12 cellular contexts compared by ENCODE assay signal in the genomic region with DNA sequence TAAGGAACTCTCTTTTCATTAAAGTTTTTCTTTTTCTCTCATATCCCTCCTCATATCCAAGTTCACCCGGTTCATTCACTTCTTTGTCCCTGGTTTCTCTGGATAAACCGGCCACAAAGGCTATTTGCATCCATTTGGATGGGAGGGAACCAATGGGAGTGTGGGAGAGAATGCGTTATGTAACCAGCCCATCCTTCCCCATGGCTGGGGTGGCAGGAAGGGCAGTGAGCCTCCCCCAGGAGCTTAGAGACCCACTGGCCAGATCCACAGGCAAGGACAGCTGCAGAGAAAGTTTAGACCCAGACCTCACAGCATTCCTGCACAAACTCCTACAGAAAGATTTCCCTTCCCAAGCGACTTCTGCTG. TPM values are rescaled to one million over a fixed set of nuclear protein-coding genes. Genes with fewer than 3 reads are reported as not detected.
DNase-seq lines count a peak whose midpoint lies in the region; ATAC-seq and TF ChIP-seq lines count a peak whose summit lies in the region.
"Had no signal": no experiment of that assay in that cellular context is flagged by ENCODE, and none has a peak within 500 bp of the region (broad histone marks: within the 10 kb centered on the region; RNA-seq: fewer than 3 reads in every experiment).

No MANE protein-coding gene starts in this region.

- H3K27me3 ChIP-seq in IMR-90 (ENCODE audit: control insufficient read depth, insufficient read depth, low read length) (no peaks in the 10 kb centered on the region), neural progenitor cell (peaks cover 39% of the 10 kb centered on the region)
- H3K27me3 ChIP-seq: thyroid gland had no signal

- H3K27ac Mint-ChIP-seq in activated CD4-positive, alpha-beta T cell treated with anti-CD3 and anti-CD28 coated beads, Interleukin-2, amount 10 ng/mL, durations not matched to agents 24 days and 14 days: peak overlapping the region; percentile 71
- no peak overlapping the region for H3K27ac Mint-ChIP-seq in activated CD4-positive, alpha-beta T cell treated with anti-CD3 and anti-CD28 coated beads, Interleukin-2, amount 10 ng/mL, durations not matched to agents 7 days and 5 days
- H3K27ac Mint-ChIP-seq in neural progenitor cell: peak overlapping the region; percentile 88

- H2AFZ ChIP-seq in IMR-90 (replicated peaks; ENCODE audit: low read length, poor library complexity) (peak overlapping the region; percentile 50), neural progenitor cell (replicated peaks) (no peak overlapping the region)

- no peak for TF ChIP-seq POLR2A in IMR-90 (IDR thresholded peaks at IDR 0.05; ENCODE audit: low read depth, low read length)

- H4K8ac ChIP-seq in IMR-90 (ENCODE audit: low read depth in 2 of 2, low read length in 2 of 2): peak overlapping the region; percentile 83 to 95

- no peaks in the 10 kb centered on the region for H3K79me2 ChIP-seq in neural progenitor cell (ENCODE audit: low read depth)

- no peaks in the 10 kb centered on the region for H3K27me3 Mint-ChIP-seq in activated CD4-positive, alpha-beta T cell treated with anti-CD3 and anti-CD28 coated beads, Interleukin-2, amount 10 ng/mL, durations not matched to agents 24 days and 14 days
- H3K27me3 Mint-ChIP-seq in activated CD4-positive, alpha-beta T cell treated with anti-CD3 and anti-CD28 coated beads, Interleukin-2, amount 10 ng/mL, durations not matched to agents 7 days and 5 days: no peaks in the 10 kb centered on the region
- no peaks in the 10 kb centered on the region for H3K27me3 Mint-ChIP-seq in neural progenitor cell (ENCODE audit: insufficient read depth, low read depth)

- no peaks in the 10 kb centered on the region for H4K20me1 ChIP-seq in IMR-90 (ENCODE audit: insufficient read depth, low read length)
- no peaks in the 10 kb centered on the region for H4K20me1 ChIP-seq in neural progenitor cell (ENCODE audit: low read depth)

- peak overlapping the region; percentile 99 for H2BK120ac ChIP-seq in IMR-90 (ENCODE audit: low read depth, low read length)

- H3K4me3 Mint-ChIP-seq in activated CD4-positive, alpha-beta T cell treated with anti-CD3 and anti-CD28 coated beads, Interleukin-2, amount 10 ng/mL, durations not matched to agents 24 days and 14 days: peak overlapping the region; percentile 49
- H3K4me3 Mint-ChIP-seq in activated CD4-positive, alpha-beta T cell treated with anti-CD3 and anti-CD28 coated beads, Interleukin-2, amount 10 ng/mL, durations not matched to agents 7 days and 5 days: no peak overlapping the region
- no peak overlapping the region for H3K4me3 Mint-ChIP-seq in neural progenitor cell

- no peak for TF ChIP-seq RAD21 in IMR-90 (IDR thresholded peaks at IDR 0.05; ENCODE audit: low read length)

- peaks cover 26% of the 10 kb centered on the region for H3K36me3 Mint-ChIP-seq in activated CD4-positive, alpha-beta T cell treated with anti-CD3 and anti-CD28 coated beads, Interleukin-2, amount 10 ng/mL, durations not matched to agents 24 days and 14 days (ENCODE audit: low read depth)
- H3K36me3 Mint-ChIP-seq in activated CD4-positive, alpha-beta T cell treated with anti-CD3 and anti-CD28 coated beads, Interleukin-2, amount 10 ng/mL, durations not matched to agents 7 days and 5 days (ENCODE audit: low read depth): peaks cover 24% of the 10 kb centered on the region
- no peaks in the 10 kb centered on the region for H3K36me3 Mint-ChIP-seq in neural progenitor cell

- H2BK15ac ChIP-seq in IMR-90 (ENCODE audit: low read depth, low read length): peak overlapping the region; percentile 95; the same call in 2 of the 3 replicates

- peaks cover 49% of the 10 kb centered on the region for H3K4me1 Mint-ChIP-seq in activated CD4-positive, alpha-beta T cell treated with anti-CD3 and anti-CD28 coated beads, Interleukin-2, amount 10 ng/mL, durations not matched to agents 24 days and 14 days
- peaks cover 44% of the 10 kb centered on the region for H3K4me1 Mint-ChIP-seq in activated CD4-positive, alpha-beta T cell treated with anti-CD3 and anti-CD28 coated beads, Interleukin-2, amount 10 ng/mL, durations not matched to agents 7 days and 5 days
- H3K4me1 Mint-ChIP-seq in neural progenitor cell: peaks cover 22% of the 10 kb centered on the region

- peak overlapping the region; percentile 93 for H3K14ac ChIP-seq in IMR-90 (replicated peaks; ENCODE audit: low read depth, low read length)

- TF ChIP-seq CTCF in IMR-90 (conservative IDR thresholded peaks at IDR 0.05; ENCODE audit: low read depth, low read length) (no peak), neural progenitor cell (IDR thresholded peaks at IDR 0.05) (no peak)

- intact Hi-C loops in activated CD4-positive, alpha-beta T cell treated with anti-CD3 and anti-CD28 coated beads, Interleukin-2, amount 10 ng/mL, durations not matched to agents 24 days and 14 days (cut with micrococcal nuclease): no loop called here
- intact Hi-C loops in IMR-90 (cut with micrococcal nuclease): no loop called here

- H3K9me1 ChIP-seq in IMR-90 (ENCODE audit: insufficient read depth, low read length): peaks cover 24% of the 10 kb centered on the region

- dilution Hi-C loops in IMR-90 (cut with HindIII; ENCODE audit: low sequenced_read_pairs, unreplicated experiment): no loop called here

- peak overlapping the region; percentile 3; the same call in 1 of the 2 replicates for H3K9ac ChIP-seq in IMR-90 (ENCODE audit: low read depth, low read length)
- H3K9ac ChIP-seq in neural progenitor cell: no peak overlapping the region

- H3K4me1 ChIP-seq in IMR-90 (ENCODE audit: control insufficient read depth, insufficient read depth, low read length) (peaks cover 39% of the 10 kb centered on the region), neural progenitor cell (no peaks in the 10 kb centered on the region)
- H3K4me1 ChIP-seq: psoas muscle, thyroid gland had no signal

- peak overlapping the region; percentile 90 for H3K27ac ChIP-seq in IMR-90 (ENCODE audit: insufficient read depth, low read length)
- no peak overlapping the region for H3K27ac ChIP-seq in neural progenitor cell
- H3K27ac ChIP-seq: psoas muscle, thyroid gland had no signal

- H2AK5ac ChIP-seq in IMR-90 (ENCODE audit: low read depth, low read length): peak overlapping the region; percentile 97

- in situ Hi-C loops in IMR-90 (cut with MboI; ENCODE audit: low sequenced_read_pairs): no loop called here

- H4K5ac ChIP-seq in IMR-90 (ENCODE audit: low read depth, low read length): peak overlapping the region; percentile 95

- peak; percentile 36 for ATAC-seq in IMR-90 (ENCODE audit: low read depth)
- no peak for ATAC-seq in GM19023 (IDR thresholded peaks at IDR 0.05; ENCODE audit: unreplicated experiment)
- ATAC-seq in GM18868 (IDR thresholded peaks at IDR 0.05; ENCODE audit: unreplicated experiment): no peak
- ATAC-seq: psoas muscle had no signal

- peak overlapping the region; percentile 85 for H3K56ac ChIP-seq in IMR-90 (ENCODE audit: extremely low read depth, insufficient read depth, low read length)

- no peaks in the 10 kb centered on the region for H3F3A ChIP-seq in neural progenitor cell (ENCODE audit: low read depth)

- H3K9me3 Mint-ChIP-seq in activated CD4-positive, alpha-beta T cell treated with anti-CD3 and anti-CD28 coated beads, Interleukin-2, amount 10 ng/mL, durations not matched to agents 24 days and 14 days: peaks cover 3% of the 10 kb centered on the region
- no peaks in the 10 kb centered on the region for H3K9me3 Mint-ChIP-seq in activated CD4-positive, alpha-beta T cell treated with anti-CD3 and anti-CD28 coated beads, Interleukin-2, amount 10 ng/mL, durations not matched to agents 7 days and 5 days
- H3K9me3 Mint-ChIP-seq in neural progenitor cell: no peaks in the 10 kb centered on the region

- H3K79me1 ChIP-seq in IMR-90 (ENCODE audit: low read depth in 1 of 2, low read length in 2 of 2): peaks cover 34 to 76% of the 10 kb centered on the region in 2 experiments

- peak overlapping the region; percentile 86 for H3K23ac ChIP-seq in IMR-90 (ENCODE audit: low read depth, low read length)

- no peak overlapping the region for H3K4me3 ChIP-seq in IMR-90 (ENCODE audit: insufficient read depth, low read depth, low read length)
- H3K4me3 ChIP-seq in neural progenitor cell: no peak overlapping the region
- H3K4me3 ChIP-seq: psoas muscle, thyroid gland had no signal

- POLR2A ChIA-PET in activated CD4-positive, alpha-beta T cell treated with anti-CD3 and anti-CD28 coated beads, Interleukin-2, amount 10 ng/mL, durations not matched to agents 7 days and 5 days (lab: Charles Lee): interaction anchor here (0.9 kb wide), 1 partner anchor 31 kb away, joined by 3 read pairs; the partner anchor contains the start of genes AURKA and CSTF1
- POLR2A ChIA-PET in IMR-90 (lab: Charles Lee; ENCODE audit: unreplicated experiment): interaction anchor here (0.7 to 0.9 kb wide), 2 partner anchors 10 to 17 kb away, joined by 3 to 4 read pairs; no protein-coding TSS in a partner anchor

- H2BK20ac ChIP-seq in IMR-90 (ENCODE audit: low read depth, low read length): peak overlapping the region; percentile 98

- peak overlapping the region; percentile 74 for H3K18ac ChIP-seq in IMR-90 (ENCODE audit: low read depth, low read length)

- H4K91ac ChIP-seq in IMR-90 (ENCODE audit: insufficient read depth, low read depth, low read length): peak overlapping the region; percentile 97

- peaks cover 22% of the 10 kb centered on the region for H3K36me3 ChIP-seq in IMR-90 (ENCODE audit: control insufficient read depth, insufficient read depth, low read length)
- H3K36me3 ChIP-seq in neural progenitor cell: no peaks in the 10 kb centered on the region
- H3K36me3 ChIP-seq: thyroid gland had no signal

- H2BK5ac ChIP-seq in IMR-90 (ENCODE audit: low read depth, low read length, poor library complexity, severe bottlenecking): peak overlapping the region; percentile 93

- no peak overlapping the region for H3K4me2 ChIP-seq in IMR-90 (ENCODE audit: low read depth, low read length)
- H3K4me2 ChIP-seq in neural progenitor cell: no peak overlapping the region

- WGBS in IMR-90 (ENCODE audit: extremely low coverage in 2 of 2, insufficient read length in 1 of 2), 2 experiments: no CpG with 5 or more reads among the region's 4 CpGs

- H3K9me3 ChIP-seq in IMR-90 (ENCODE audit: control insufficient read depth, insufficient read depth, low read length) (no peaks in the 10 kb centered on the region), neural progenitor cell (ENCODE audit: low read depth) (no peaks in the 10 kb centered on the region)
- H3K9me3 ChIP-seq: psoas muscle, thyroid gland had no signal

- peak overlapping the region; percentile 97 for H3K4ac ChIP-seq in IMR-90 (ENCODE audit: low read depth, low read length)

- no TSS peak for BruUV-seq in IMR-90 (replicated peaks; lab: Mats Ljungman, UMichigan)

- no peak for DNase-seq in activated CD4-positive, alpha-beta T cell treated with anti-CD3 and anti-CD28 coated beads, Interleukin-2, amount 10 ng/mL, durations not matched to agents 24 days and 14 days
- DNase-seq in activated CD4-positive, alpha-beta T cell treated with anti-CD3 and anti-CD28 coated beads, Interleukin-2, amount 10 ng/mL, durations not matched to agents 7 days and 5 days: no peak
- DNase-seq in IMR-90 (peak; percentile 33), brain pericyte (ENCODE audit: low read depth, low spot score) (peak; percentile 55), neural progenitor cell (ENCODE audit: low spot score) (no peak), HuH-7.5 (ENCODE audit: low spot score) (no peak)
- DNase-seq: activated naive CD4-positive, alpha-beta T cell treated with anti-CD3 and anti-CD28 coated beads, Interleukin-2, amount 50 U/mL, for 16 hours; glutamatergic neuron; psoas muscle; thyroid gland had no signal

- H2AK9ac ChIP-seq in IMR-90 (replicated peaks; ENCODE audit: low read depth, low read length, poor library complexity): peak overlapping the region; percentile 90

- CTCF ChIA-PET in activated CD4-positive, alpha-beta T cell treated with anti-CD3 and anti-CD28 coated beads, Interleukin-2, amount 10 ng/mL, durations not matched to agents 7 days and 5 days (lab: Charles Lee): interaction anchor here (1.0 to 5.1 kb wide), 3 partner anchors 10 to 14 kb away, joined by 3 to 18 read pairs (median 4); partner anchors contain the start of gene CASS4
- CTCF ChIA-PET in IMR-90 (lab: Yijun Ruan, JAX): interaction anchor here (1.0 kb wide), 1 partner anchor 12 kb away, joined by 3 read pairs; no protein-coding TSS in a partner anchor

RNA-seq across cellular contexts. Expression of gene CASS4, which starts 10.7 kb away (rescaled TPM):
- 2.8 and 3.1 TPM in 2 replicates for total RNA-seq in activated CD4-positive, alpha-beta T cell treated with anti-CD3 and anti-CD28 coated beads, Interleukin-2, amount 10 ng/mL, durations not matched to agents 24 days and 14 days
- total RNA-seq in activated CD4-positive, alpha-beta T cell treated with anti-CD3 and anti-CD28 coated beads, Interleukin-2, amount 10 ng/mL, durations not matched to agents 7 days and 5 days: 1 to 10 TPM; 8.6 to 9.0 TPM
- total RNA-seq in IMR-90 (2012; rRNA removed): 25.8 and 26.1 TPM in 2 replicates
- 26.5 and 29.6 TPM in 2 replicates for polyA plus RNA-seq in IMR-90 (2012; rRNA removed)
- polyA plus RNA-seq in IMR-90 (2012; cell fraction: cytosol; rRNA removed): 12.7 and 19.2 TPM in 2 replicates
- polyA plus RNA-seq in IMR-90 (2012; cell fraction: nucleus; rRNA removed; ENCODE audit: low replicate concordance): 28.4 and 44.9 TPM in 2 replicates
- total RNA-seq in neural progenitor cell (ENCODE audit: low replicate concordance): 0.09 TPM in 1 of 2 replicates, not detected in the other

RNA-seq across cellular contexts. Expression of gene CSTF1, which starts 30.4 kb away (rescaled TPM):
- total RNA-seq in activated CD4-positive, alpha-beta T cell treated with anti-CD3 and anti-CD28 coated beads, Interleukin-2, amount 10 ng/mL, durations not matched to agents 24 days and 14 days: 52.2 and 52.5 TPM in 2 replicates
- total RNA-seq in activated CD4-positive, alpha-beta T cell treated with anti-CD3 and anti-CD28 coated beads, Interleukin-2, amount 10 ng/mL, durations not matched to agents 7 days and 5 days: 10 to 100 TPM; 61.8 to 62.4 TPM
- 86.4 and 105 TPM in 2 replicates for total RNA-seq in IMR-90 (2012; rRNA removed)
- 48.8 and 49.5 TPM in 2 replicates for polyA plus RNA-seq in IMR-90 (2012; rRNA removed)
- polyA plus RNA-seq in IMR-90 (2012; cell fraction: cytosol; rRNA removed): 24.3 and 40.6 TPM in 2 replicates
- polyA plus RNA-seq in IMR-90 (2012; cell fraction: nucleus; rRNA removed; ENCODE audit: low replicate concordance): 28.6 and 46.9 TPM in 2 replicates
- total RNA-seq in neural progenitor cell (ENCODE audit: low replicate concordance): 72.7 and 87.2 TPM in 2 replicates

RNA-seq across cellular contexts. Expression of gene AURKA, which starts 30.8 kb away (rescaled TPM):
- 42.3 and 42.6 TPM in 2 replicates for total RNA-seq in activated CD4-positive, alpha-beta T cell treated with anti-CD3 and anti-CD28 coated beads, Interleukin-2, amount 10 ng/mL, durations not matched to agents 24 days and 14 days
- 10 to 100 TPM; 73.6 to 83.0 TPM for total RNA-seq in activated CD4-positive, alpha-beta T cell treated with anti-CD3 and anti-CD28 coated beads, Interleukin-2, amount 10 ng/mL, durations not matched to agents 7 days and 5 days
- total RNA-seq in IMR-90 (2012; rRNA removed) (83.3 and 88.0 TPM in 2 replicates), neural progenitor cell (ENCODE audit: low replicate concordance) (144 and 186 TPM in 2 replicates)
- polyA plus RNA-seq in IMR-90 (2012; rRNA removed): 63.7 and 68.0 TPM in 2 replicates
- 21.7 and 43.0 TPM in 2 replicates for polyA plus RNA-seq in IMR-90 (2012; cell fraction: cytosol; rRNA removed)
- 13.7 and 69.2 TPM in 2 replicates for polyA plus RNA-seq in IMR-90 (2012; cell fraction: nucleus; rRNA removed; ENCODE audit: low replicate concordance)

RNA-seq across cellular contexts. Expression of gene RTF2, which starts 45.6 kb away (rescaled TPM):
- 92.3 and 96.5 TPM in 2 replicates for total RNA-seq in activated CD4-positive, alpha-beta T cell treated with anti-CD3 and anti-CD28 coated beads, Interleukin-2, amount 10 ng/mL, durations not matched to agents 24 days and 14 days
- 100 to 1,000 TPM; 106 to 107 TPM for total RNA-seq in activated CD4-positive, alpha-beta T cell treated with anti-CD3 and anti-CD28 coated beads, Interleukin-2, amount 10 ng/mL, durations not matched to agents 7 days and 5 days
- total RNA-seq in IMR-90 (2012; rRNA removed) (109 and 118 TPM in 2 replicates), neural progenitor cell (ENCODE audit: low replicate concordance) (42.4 and 44.2 TPM in 2 replicates)
- polyA plus RNA-seq in IMR-90 (2012; rRNA removed): 98.4 and 102 TPM in 2 replicates
- 73.2 and 76.9 TPM in 2 replicates for polyA plus RNA-seq in IMR-90 (2012; cell fraction: cytosol; rRNA removed)
- polyA plus RNA-seq in IMR-90 (2012; cell fraction: nucleus; rRNA removed; ENCODE audit: low replicate concordance): 59.0 and 86.9 TPM in 2 replicates

Comparison
In these comparisons a context has a peak if more than half of its experiments do, and no peak if none do; other contexts are left out.
1. DNase-seq: peak in IMR-90 (single experiment) and brain pericyte (single experiment); none in activated CD4-positive, alpha-beta T cell treated with anti-CD3 and anti-CD28 coated beads, Interleukin-2, amount 10 ng/mL, durations not matched to agents 24 days and 14 days (single experiment), activated CD4-positive, alpha-beta T cell treated with anti-CD3 and anti-CD28 coated beads, Interleukin-2, amount 10 ng/mL, durations not matched to agents 7 days and 5 days (single experiment), neural progenitor cell (single experiment) and HuH-7.5 (single experiment).